Comparison of ENCODE assay signal across 8 cellular contexts in genomic region chr20:39081255-39081654, GRCh38.
DNase-seq lines count a peak whose midpoint lies in the region; ATAC-seq, FAIRE-seq and TF ChIP-seq lines count a peak whose summit lies in the region.

No MANE protein-coding gene starts in this region.

- H3K36me3 ChIP-seq in GM06990 (ENCODE audit: control insufficient read depth, insufficient read depth, low read length) (no peaks in the 10 kb centered on the region), PC-9 (ENCODE audit: low read depth) (no peaks in the 10 kb centered on the region)

- no peaks in the 10 kb centered on the region for H4K20me1 ChIP-seq in PC-9 (ENCODE audit: insufficient read depth)

- FAIRE-seq in HTR-8/SVneo (lab: Jason Lieb, UNC), result peak; percentile 95

- H3K79me2 ChIP-seq in PC-9 (ENCODE audit: low read depth), result no peaks in the 10 kb centered on the region

- no peaks in the 10 kb centered on the region for H3K4me1 ChIP-seq in PC-9 (replicated peaks; ENCODE audit: insufficient read depth)

- H3K9me2 ChIP-seq in PC-9 (ENCODE audit: insufficient read depth), result no peaks in the 10 kb centered on the region

- ATAC-seq in GM21737 (IDR thresholded peaks at IDR 0.05; ENCODE audit: unreplicated experiment), result no peak

- H3K9me3 ChIP-seq in PC-9 (ENCODE audit: insufficient read depth, low read depth), result no peaks in the 10 kb centered on the region

- peaks cover 10% of the 10 kb centered on the region for H3K27me3 Mint-ChIP-seq in nephron (ENCODE audit: low read depth)

- H3K27ac ChIP-seq in PC-9, result no peak overlapping the region

- no peak overlapping the region for H2AFZ ChIP-seq in PC-9

- intact Hi-C loops in PC-9 (cut with micrococcal nuclease; ENCODE audit: unreplicated experiment), result loop anchor here (1.0 kb wide), 1 partner anchor 31 kb away; no protein-coding TSS in a partner anchor

- CTCF ChIA-PET in PC-9 (lab: Charles Lee), result no interaction called here

- BruUV-seq in PC-9 (replicated peaks; lab: Mats Ljungman, UMichigan), result no TSS peak

- H3K27me3 ChIP-seq in GM06990 (replicated peaks; ENCODE audit: control insufficient read depth, insufficient read depth, low read length) (peaks cover 2% of the 10 kb centered on the region; the same call in 1 of the 2 replicates), PC-9 (ENCODE audit: insufficient read depth, low read depth) (peaks cover 76% of the 10 kb centered on the region)

- H3K4me3 Mint-ChIP-seq in nephron, result no peak overlapping the region

- H3K4me3 ChIP-seq in GM06990 (replicated peaks; ENCODE audit: low read depth, low read length) (no peak overlapping the region), PC-9 (no peak overlapping the region)

- peaks cover 16% of the 10 kb centered on the region for H3K4me1 Mint-ChIP-seq in nephron

- H3K27ac Mint-ChIP-seq in nephron, result no peak overlapping the region

- POLR2A ChIA-PET in PC-9 (lab: Charles Lee; ENCODE audit: unreplicated experiment), result no interaction called here

- no peaks in the 10 kb centered on the region for H3K36me3 Mint-ChIP-seq in nephron (ENCODE audit: low read depth)

- TF ChIP-seq CTCF in GM06990 (IDR thresholded peaks at IDR 0.05; ENCODE audit: insufficient read depth, low read length, poor library complexity, severe bottlenecking) (peak; percentile 89), PC-9 (conservative IDR thresholded peaks at IDR 0.05) (peak; percentile 97), nephron (IDR thresholded peaks at IDR 0.05; ENCODE audit: unreplicated experiment in 3 of 3) (peak; percentile 88 to 93 (median 91))

- no peaks in the 10 kb centered on the region for H3F3A ChIP-seq in PC-9 (ENCODE audit: insufficient read depth, low read depth)

- DNase-seq in GM06990 (ENCODE audit: extremely low read depth, insufficient read length) (no peak), HTR-8/SVneo (ENCODE audit: insufficient read length, low spot score) (peak; percentile 93), PC-9 (peak; percentile 50 to 70), fibroblast of gingiva (ENCODE audit: low read depth) (peak; percentile 65)
- peak; percentile 76 for DNase-seq in activated T-cell treated with anti-CD3 and anti-CD28 coated beads, Interleukin-2, amount 50 U/mL, for 1 hour
- DNase-seq in stimulated activated naive CD4-positive, alpha-beta T cell treated with Interleukin-2 at 50 U/mL for 16 hours (lab: John Stamatoyannopoulos, UW), result peak; percentile 60

- no peak overlapping the region for H3K4me2 ChIP-seq in PC-9

- peaks cover 5% of the 10 kb centered on the region for H3K9me3 Mint-ChIP-seq in nephron
